ENCODE assay signal across 8 cellular contexts in the genomic region with DNA sequence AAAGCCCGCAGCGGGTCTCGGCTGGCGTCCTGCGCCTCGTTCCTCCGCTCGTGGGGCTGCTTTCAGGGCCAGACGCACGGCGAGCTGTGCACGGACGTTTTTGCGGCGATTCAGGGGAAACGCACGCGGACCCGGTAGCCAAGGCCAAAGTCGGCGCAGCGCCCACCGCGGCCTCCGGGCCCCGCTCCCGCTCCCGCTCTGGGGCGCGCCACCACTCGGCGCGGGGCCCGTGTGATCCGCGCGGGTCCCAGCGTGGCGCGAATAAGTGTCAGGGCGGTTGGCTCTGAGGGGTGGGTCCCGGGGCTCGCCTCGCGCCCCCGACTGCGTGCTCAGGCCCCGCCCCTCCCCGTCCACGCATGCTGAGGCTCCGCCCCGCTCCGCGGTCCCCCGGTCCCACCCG. TPM values are rescaled to one million over a fixed set of nuclear protein-coding genes. Genes with fewer than 3 reads are reported as not detected.
DNase-seq lines count a peak whose midpoint lies in the region; ATAC-seq, FAIRE-seq and TF ChIP-seq lines count a peak whose summit lies in the region.

No MANE protein-coding gene starts in this region.

- POLR2A ChIA-PET in CD8-positive, alpha-beta T cell (lab: Charles Lee) = no interaction called here

- H2AFZ ChIP-seq in astrocyte (ENCODE audit: low read depth, low read length) = peak overlapping the region; percentile 94

- H3K9me3 ChIP-seq in CD8-positive, alpha-beta T cell (ENCODE audit: low read length) = no peaks in the 10 kb centered on the region
- no peaks in the 10 kb centered on the region for H3K9me3 ChIP-seq in astrocyte (ENCODE audit: insufficient read depth, low read depth, low read length)
- H3K9me3 ChIP-seq in mesodermal cell (ENCODE audit: control insufficient read depth, low read length) = peaks cover 17% of the 10 kb centered on the region

- no peak for TF ChIP-seq CTCF in CD8-positive, alpha-beta T cell (IDR thresholded peaks at IDR 0.05)
- TF ChIP-seq CTCF in astrocyte (IDR thresholded peaks at IDR 0.05; ENCODE audit: insufficient read depth, low read depth, low read length) = no peak
- TF ChIP-seq CTCF in D721Med (IDR thresholded peaks at IDR 0.05; ENCODE audit: insufficient read depth, missing control alignments) = no peak

- CTCF ChIA-PET in CD8-positive, alpha-beta T cell (lab: Charles Lee) = no interaction called here

- FAIRE-seq in astrocyte (lab: Jason Lieb, UNC) (no peak), D721Med (lab: Jason Lieb, UNC) (no peak)

- H3K9me3 Mint-ChIP-seq in CD8-positive, alpha-beta T cell = peaks cover 7% of the 10 kb centered on the region
- H3K9me3 Mint-ChIP-seq in astrocyte (ENCODE audit: unreplicated experiment) = no peaks in the 10 kb centered on the region

- H3K79me2 ChIP-seq in astrocyte (ENCODE audit: insufficient read depth, low read length) = peaks cover 34% of the 10 kb centered on the region

- H3K4me1 Mint-ChIP-seq in CD8-positive, alpha-beta T cell (ENCODE audit: low read depth) = peaks cover 28% of the 10 kb centered on the region
- H3K4me1 Mint-ChIP-seq in astrocyte (ENCODE audit: low read depth, unreplicated experiment) = no peaks in the 10 kb centered on the region

- H4K20me1 ChIP-seq in astrocyte (ENCODE audit: insufficient read depth, low read length) = peaks cover 29% of the 10 kb centered on the region

- intact Hi-C loops in CD8-positive, alpha-beta T cell (cut with DNase I, micrococcal nuclease) = loop anchor here (1.0 to 10.0 kb wide), 6 partner anchors 35 to 332 kb away; partner anchors contain the start of genes FN3KRP (in 2 of the 2), HEXD (in 1 of the 2), NARF (in 1 of the 2) and OGFOD3 (in 1 of the 2)

- peak overlapping the region; percentile 66 for H3K9ac ChIP-seq in astrocyte (ENCODE audit: low read length)

- H3K4me2 ChIP-seq in astrocyte (ENCODE audit: low read length) = peak overlapping the region; percentile 85

- H3K27me3 ChIP-seq in CD8-positive, alpha-beta T cell (ENCODE audit: insufficient read depth, low read length) = no peaks in the 10 kb centered on the region
- no peaks in the 10 kb centered on the region for H3K27me3 ChIP-seq in astrocyte (ENCODE audit: insufficient read depth, low read length)

- peak overlapping the region; percentile 59 for H3K4me3 ChIP-seq in CD8-positive, alpha-beta T cell (ENCODE audit: low read depth, low read length)
- H3K4me3 ChIP-seq in astrocyte (ENCODE audit: insufficient read depth, low read depth, low read length) (peak overlapping the region; percentile 54), mesodermal cell (ENCODE audit: extremely low read depth, insufficient read depth, low read length, poor library complexity, severe bottlenecking) (peak overlapping the region; percentile 36)

- H3K27ac Mint-ChIP-seq in CD8-positive, alpha-beta T cell = no peak overlapping the region
- no peak overlapping the region for H3K27ac Mint-ChIP-seq in astrocyte (ENCODE audit: unreplicated experiment)

- peaks cover 17% of the 10 kb centered on the region for H3K4me1 ChIP-seq in CD8-positive, alpha-beta T cell (ENCODE audit: insufficient read depth, low read length)
- H3K4me1 ChIP-seq in astrocyte (ENCODE audit: insufficient read depth, low read length) = peaks cover 6% of the 10 kb centered on the region
- no peaks in the 10 kb centered on the region for H3K4me1 ChIP-seq in mesodermal cell (ENCODE audit: control insufficient read depth, insufficient read depth, low read length, poor library complexity, severe bottlenecking)

- no peak overlapping the region for H3K4me3 Mint-ChIP-seq in CD8-positive, alpha-beta T cell
- no peak overlapping the region for H3K4me3 Mint-ChIP-seq in astrocyte (ENCODE audit: unreplicated experiment)

- peaks cover 5% of the 10 kb centered on the region for H3K36me3 Mint-ChIP-seq in CD8-positive, alpha-beta T cell
- no peaks in the 10 kb centered on the region for H3K36me3 Mint-ChIP-seq in astrocyte (ENCODE audit: low read depth, unreplicated experiment)

- no peak overlapping the region for H3K27ac ChIP-seq in CD8-positive, alpha-beta T cell (ENCODE audit: low read depth, low read length)
- H3K27ac ChIP-seq in astrocyte (ENCODE audit: low read depth, low read length) (no peak overlapping the region), mesodermal cell (ENCODE audit: low read depth, low read length, severe bottlenecking) (no peak overlapping the region)

- DNase-seq in CD8-positive, alpha-beta T cell = no peak
- peak; percentile 6 for DNase-seq in astrocyte (ENCODE audit: low read depth)
- DNase-seq in D721Med (ENCODE audit: insufficient read length, low spot score) = no peak
- DNase-seq in kidney tubule cell (ENCODE audit: low spot score) = no peak
- no peak for DNase-seq in foreskin melanocyte
- no peak for DNase-seq in NOMO-1 treated with dmso at 0.1 percent for 144 hours (lab: John Stamatoyannopoulos, UW; ENCODE audit: unreplicated experiment)

- ATAC-seq in CD8-positive, alpha-beta T cell = no peak
- peak; percentile 12 for ATAC-seq in HG02571 (IDR thresholded peaks at IDR 0.05; ENCODE audit: unreplicated experiment)

- H3K36me3 ChIP-seq in CD8-positive, alpha-beta T cell (ENCODE audit: insufficient read depth, low read length) = no peaks in the 10 kb centered on the region
- H3K36me3 ChIP-seq in astrocyte (ENCODE audit: insufficient read depth, low read length) (no peaks in the 10 kb centered on the region), mesodermal cell (ENCODE audit: control insufficient read depth, insufficient read depth, low read length) (peaks cover 2% of the 10 kb centered on the region)

- 10 to 11% methylated on average over 34 to 35 of the region's 56 CpGs for WGBS in mesodermal cell (ENCODE audit: insufficient coverage in 2 of 2), 2 experiments

- no peaks in the 10 kb centered on the region for H3K27me3 Mint-ChIP-seq in CD8-positive, alpha-beta T cell (ENCODE audit: low read depth)
- H3K27me3 Mint-ChIP-seq in astrocyte (ENCODE audit: low read depth, unreplicated experiment) = no peaks in the 10 kb centered on the region

RNA-seq across cellular contexts. Expression of gene TBCD, which starts 0.7 kb away (rescaled TPM):
- 10 to 100 TPM; 78.3 to 91.2 TPM for total RNA-seq in CD8-positive, alpha-beta T cell
- 31.8 and 35.6 TPM in 2 replicates for total RNA-seq in astrocyte
- 70.6 TPM for polyA plus RNA-seq in mesodermal cell (2013, experiment 1 of 2)
- 60.4 TPM for polyA plus RNA-seq in mesodermal cell (2013, experiment 2 of 2)

RNA-seq across cellular contexts. Expression of gene FN3K, which starts 15.8 kb away (rescaled TPM):
- 1 to 10 TPM; 3.1 to 3.4 TPM for total RNA-seq in CD8-positive, alpha-beta T cell
- 4.0 and 4.1 TPM in 2 replicates for total RNA-seq in astrocyte
- polyA plus RNA-seq in mesodermal cell (2013, experiment 1 of 2) = 7.8 TPM
- 8.2 TPM for polyA plus RNA-seq in mesodermal cell (2013, experiment 2 of 2)

RNA-seq across cellular contexts. Expression of gene FN3KRP, which starts 34.7 kb away (rescaled TPM):
- total RNA-seq in CD8-positive, alpha-beta T cell = 10 to 100 TPM; 29.3 to 30.9 TPM
- total RNA-seq in astrocyte = 14.8 and 15.4 TPM in 2 replicates
- 25.7 TPM for polyA plus RNA-seq in mesodermal cell (2013, experiment 1 of 2)
- polyA plus RNA-seq in mesodermal cell (2013, experiment 2 of 2) = 22.1 TPM

RNA-seq across cellular contexts. Expression of gene RAB40B, which starts 52.7 kb away (rescaled TPM):
- total RNA-seq in CD8-positive, alpha-beta T cell = 1 to 10 TPM; 1.1 to 1.2 TPM
- total RNA-seq in astrocyte = 15.8 and 17.5 TPM in 2 replicates
- 7.7 TPM for polyA plus RNA-seq in mesodermal cell (2013, experiment 1 of 2)
- 7.4 TPM for polyA plus RNA-seq in mesodermal cell (2013, experiment 2 of 2)
